9 cellular contexts compared by ENCODE assay signal in genomic region chr5:141821430-141821925, GRCh38. TPM values are rescaled to one million over a fixed set of nuclear protein-coding genes. Genes with fewer than 3 reads are reported as not detected.
DNase-seq lines count a peak whose midpoint lies in the region; ATAC-seq and TF ChIP-seq lines count a peak whose summit lies in the region.
"Had no signal": no experiment of that assay in that cellular context is flagged by ENCODE, and none has a peak within 500 bp of the region (broad histone marks: within the 10 kb centered on the region; RNA-seq: fewer than 3 reads in every experiment).

No MANE protein-coding gene starts in this region.

- BruUV-seq in MCF 10A (replicated peaks; lab: Mats Ljungman, UMichigan) = no TSS peak

- peak overlapping the region; percentile 73 for H3K27ac Mint-ChIP-seq in MCF 10A (ENCODE audit: low read depth, unreplicated experiment)

- peak overlapping the region in 1 of 2 donors; percentile 69 for H3K27ac ChIP-seq in breast epithelium
- no peak overlapping the region for H3K27ac ChIP-seq in iPS-20b (ENCODE audit: low read length)
- peak overlapping the region; percentile 34 for H3K27ac ChIP-seq in vagina

- DNase-seq in MCF 10A (ENCODE audit: unreplicated experiment) (peak; percentile 92), breast epithelium (ENCODE audit: low spot score in 2 of 2) (no peak), anterior cingulate cortex (lab: John Stamatoyannopoulos, UW) (peak in 44 of 58 donors; percentile 23 to 89 (median 57)), vagina (ENCODE audit: extremely low spot score in 2 of 2) (no peak), ureter (ENCODE audit: low spot score) (no peak), GM19240 (ENCODE audit: insufficient read length, low spot score) (no peak)

- intact Hi-C loops in MCF 10A (cut with micrococcal nuclease) (loop anchor here (2.0 kb wide), 1 partner anchor 27 kb away; no protein-coding TSS in a partner anchor), breast epithelium (cut with DNase I; ENCODE audit: low total_unique reads) (no loop called here), vagina (cut with DNase I) (no loop called here)

- no peak for ATAC-seq in HG02763 (IDR thresholded peaks at IDR 0.05; ENCODE audit: unreplicated experiment)
- ATAC-seq: Panc1 had no signal

- no peaks in the 10 kb centered on the region for H3K36me3 Mint-ChIP-seq in MCF 10A (ENCODE audit: insufficient read depth, unreplicated experiment)

- H3K4me3 Mint-ChIP-seq in MCF 10A (ENCODE audit: unreplicated experiment) = no peak overlapping the region

- TF ChIP-seq POLR2A in breast epithelium (IDR thresholded peaks at IDR 0.05) (no peak), vagina (IDR thresholded peaks at IDR 0.05) (no peak)

- H3K27me3 Mint-ChIP-seq in MCF 10A (ENCODE audit: insufficient read depth, unreplicated experiment) = no peaks in the 10 kb centered on the region

- CTCF ChIA-PET in MCF 10A (lab: Yijun Ruan, JAX) = interaction anchor here (0.7 to 2.8 kb wide), 8 partner anchors 8 to 156 kb away, joined by 3 to 10 read pairs (median 5); no protein-coding TSS in a partner anchor

- peaks cover 13% of the 10 kb centered on the region for H3K4me1 Mint-ChIP-seq in MCF 10A (ENCODE audit: insufficient read depth, unreplicated experiment)

- H3K36me3 ChIP-seq in breast epithelium (no peaks in the 10 kb centered on the region), iPS-20b (ENCODE audit: insufficient read depth, low read depth, low read length) (no peaks in the 10 kb centered on the region), vagina (no peaks in the 10 kb centered on the region)

- no peaks in the 10 kb centered on the region for H3K9me3 Mint-ChIP-seq in MCF 10A (ENCODE audit: unreplicated experiment)

- TF ChIP-seq CTCF in MCF 10A (IDR thresholded peaks at IDR 0.05; ENCODE audit: unreplicated experiment) = no peak
- no peak for TF ChIP-seq CTCF in breast epithelium (IDR thresholded peaks at IDR 0.05)
- TF ChIP-seq CTCF in vagina (IDR thresholded peaks at IDR 0.05) = no peak

- H3K4me3 ChIP-seq in breast epithelium (no peak overlapping the region), iPS-20b (ENCODE audit: low read length) (no peak overlapping the region), vagina (no peak overlapping the region)

- 0 out of 2 replicates have a peak overlapping the region, but pooled peaks have one; percentile 49 for H3K9ac ChIP-seq in iPS-20b (ENCODE audit: low read depth, low read length)

- H3K27me3 ChIP-seq in breast epithelium = no peaks in the 10 kb centered on the region
- no peaks in the 10 kb centered on the region for H3K27me3 ChIP-seq in iPS-20b (ENCODE audit: insufficient read depth, low read length)
- no peaks in the 10 kb centered on the region for H3K27me3 ChIP-seq in vagina

- H3K4me1 ChIP-seq in breast epithelium = no peaks in the 10 kb centered on the region
- H3K4me1 ChIP-seq in iPS-20b (ENCODE audit: insufficient read depth, low read length) = peaks cover 44% of the 10 kb centered on the region; the same call in 1 of the 2 replicates
- peaks cover 6% of the 10 kb centered on the region for H3K4me1 ChIP-seq in vagina

- H3K9me3 ChIP-seq in breast epithelium (no peaks in the 10 kb centered on the region), iPS-20b (ENCODE audit: insufficient read depth, low read depth, low read length) (no peaks in the 10 kb centered on the region), vagina (no peaks in the 10 kb centered on the region)

- POLR2A ChIA-PET in MCF 10A (lab: Yijun Ruan, JAX) = interaction anchor here (0.8 kb wide), 1 partner anchor 10 kb away, joined by 3 read pairs; no protein-coding TSS in a partner anchor

RNA-seq across cellular contexts. Expression of gene PCDH1, which starts 56.7 kb away (rescaled TPM):
- 9.9 and 15.7 TPM in 2 replicates for total RNA-seq in MCF 10A (2022)
- 10 to 100 TPM; 28.3 to 72.7 (median 65.9) TPM for total RNA-seq in breast epithelium
- total RNA-seq in vagina = 38.8 TPM
- 127 TPM for total RNA-seq in ureter

Comparison
In these comparisons a context has a peak if more than half of its experiments do, and no peak if none do; other contexts are left out.
1. DNase-seq: peak in MCF 10A (single experiment) and anterior cingulate cortex (44 of 58); none in breast epithelium (0 of 2), vagina (0 of 2), ureter (single experiment) and GM19240 (single experiment).